In genomic region chr1:71950579-71950978, GRCh38 we compare ENCODE assay signal across 15 cellular contexts.
DNase-seq lines count a peak whose midpoint lies in the region; ATAC-seq and TF ChIP-seq lines count a peak whose summit lies in the region.
"Had no signal": no experiment of that assay in that cellular context is flagged by ENCODE, and none has a peak within 500 bp of the region (broad histone marks: within the 10 kb centered on the region; RNA-seq: fewer than 3 reads in every experiment).

No MANE protein-coding gene starts in this region.

- H3K4me3 Mint-ChIP-seq in stimulated activated memory B cell treated with anti-CD40 and anti-IgM and Interleukin-4, amounts not matched to agents 10 μg/mL and 1 μg/mL and 100 μg/mL, for 72 hours = no peak overlapping the region
- H3K4me3 Mint-ChIP-seq: CD8-positive, alpha-beta T cell had no signal

- peaks cover 8% of the 10 kb centered on the region for H3K4me1 ChIP-seq in Loucy (ENCODE audit: insufficient read depth, low read length, poor library complexity, severe bottlenecking)
- H3K4me1 ChIP-seq in mesendoderm (ENCODE audit: control insufficient read depth, low read depth, low read length) = no peaks in the 10 kb centered on the region
- H3K4me1 ChIP-seq: BE2C, Caco-2 had no signal

- H3K56ac ChIP-seq in mesendoderm (ENCODE audit: low read length) = no peak overlapping the region

- no peak overlapping the region for H3K18ac ChIP-seq in mesendoderm (ENCODE audit: low read length)

- H3F3A ChIP-seq in Loucy (ENCODE audit: low read depth) = no peaks in the 10 kb centered on the region

- no CpG with 5 or more reads among the region's 2 CpGs for WGBS in mesendoderm (ENCODE audit: extremely low coverage, insufficient coverage, low lambda C conversion rate)

- H4K20me1 ChIP-seq in Loucy (ENCODE audit: insufficient read depth, low read length, poor library complexity, severe bottlenecking) = no peaks in the 10 kb centered on the region

- no peak overlapping the region for H3K27ac ChIP-seq in mesendoderm (ENCODE audit: low read depth, low read length)
- H3K27ac ChIP-seq: C4-2B, GM23248 had no signal

- TF ChIP-seq CTCF in Loucy (conservative IDR thresholded peaks at IDR 0.05; ENCODE audit: low read length) = no peak

- H3K79me2 ChIP-seq in Loucy (ENCODE audit: insufficient read depth, low read length) (no peaks in the 10 kb centered on the region), mesendoderm (ENCODE audit: control insufficient read depth, insufficient read depth, low read length) (no peaks in the 10 kb centered on the region)

- no peaks in the 10 kb centered on the region for H3K79me1 ChIP-seq in mesendoderm (ENCODE audit: low read length)

- no peaks in the 10 kb centered on the region for H3K9me3 Mint-ChIP-seq in stimulated activated memory B cell treated with anti-CD40 and anti-IgM and Interleukin-4, amounts not matched to agents 10 μg/mL and 1 μg/mL and 100 μg/mL, for 72 hours
- H3K9me3 Mint-ChIP-seq: CD8-positive, alpha-beta T cell had no signal

- H3K27me3 ChIP-seq in Loucy (ENCODE audit: insufficient read depth, low read length, poor library complexity, severe bottlenecking) = no peaks in the 10 kb centered on the region
- no peaks in the 10 kb centered on the region for H3K27me3 ChIP-seq in mesendoderm (ENCODE audit: insufficient read depth, low read length, poor library complexity)
- H3K27me3 ChIP-seq: BE2C had no signal

- no peak overlapping the region for H3K4ac ChIP-seq in mesendoderm (ENCODE audit: low read depth, low read length)

- no peak overlapping the region for H3K4me2 ChIP-seq in Loucy (ENCODE audit: low read depth, low read length, poor library complexity, severe bottlenecking)
- no peak overlapping the region for H3K4me2 ChIP-seq in mesendoderm (ENCODE audit: low read length)

- ATAC-seq in stimulated activated memory B cell treated with anti-CD40 and anti-IgM and Interleukin-4, amounts not matched to agents 10 μg/mL and 1 μg/mL and 100 μg/mL, for 72 hours = no peak
- ATAC-seq: CD8-positive, alpha-beta T cell had no signal

- H3K4me3 ChIP-seq in Loucy (ENCODE audit: low read length, poor library complexity, severe bottlenecking) (no peak overlapping the region), mesendoderm (ENCODE audit: low read length) (no peak overlapping the region)
- H3K4me3 ChIP-seq: GM23248 had no signal

- H3K9ac ChIP-seq in Loucy (ENCODE audit: low read depth, low read length, poor library complexity, severe bottlenecking) (no peak overlapping the region), mesendoderm (ENCODE audit: low read length) (no peak overlapping the region)
- H3K9ac ChIP-seq: GM23248 had no signal

- H3K27ac Mint-ChIP-seq in stimulated activated memory B cell treated with anti-CD40 and anti-IgM and Interleukin-4, amounts not matched to agents 10 μg/mL and 1 μg/mL and 100 μg/mL, for 72 hours = no peak overlapping the region
- H3K27ac Mint-ChIP-seq: CD8-positive, alpha-beta T cell had no signal

- no peaks in the 10 kb centered on the region for H3K27me3 Mint-ChIP-seq in stimulated activated memory B cell treated with anti-CD40 and anti-IgM and Interleukin-4, amounts not matched to agents 10 μg/mL and 1 μg/mL and 100 μg/mL, for 72 hours

- no peaks in the 10 kb centered on the region for H3K9me2 ChIP-seq in Loucy (replicated peaks; ENCODE audit: low read depth, low read length)

- H2BK15ac ChIP-seq in mesendoderm (replicated peaks; ENCODE audit: low read depth) = no peak overlapping the region

- no peak overlapping the region for H2AK5ac ChIP-seq in mesendoderm (ENCODE audit: low read length)

- peaks cover 4% of the 10 kb centered on the region; the same call in 1 of the 2 replicates for H3K9me3 ChIP-seq in Loucy (ENCODE audit: insufficient read depth, low read depth, low read length)
- H3K9me3 ChIP-seq: BE2C, Caco-2 had no signal

- H3K4me1 Mint-ChIP-seq in stimulated activated memory B cell treated with anti-CD40 and anti-IgM and Interleukin-4, amounts not matched to agents 10 μg/mL and 1 μg/mL and 100 μg/mL, for 72 hours = no peaks in the 10 kb centered on the region

- H3K36me3 ChIP-seq in Loucy (ENCODE audit: insufficient read depth, low read length) (no peaks in the 10 kb centered on the region), mesendoderm (ENCODE audit: control insufficient read depth, insufficient read depth, low read length) (no peaks in the 10 kb centered on the region)
- H3K36me3 ChIP-seq: BE2C had no signal

- H2BK120ac ChIP-seq in mesendoderm (ENCODE audit: low read depth, low read length) = no peak overlapping the region

- peak; percentile 17 for DNase-seq in Ammon's horn (ENCODE audit: low spot score)
- peak; percentile 6 for DNase-seq in foreskin melanocyte
- DNase-seq in pons (ENCODE audit: low spot score) = peak; percentile 90
- DNase-seq in central memory CD4-positive, alpha-beta T cell = no peak
- DNase-seq in NCI-H748 treated with DMSO at 0.1 percent for 48 hours (lab: John Stamatoyannopoulos, UW) = no peak
- no peak for DNase-seq in mesendoderm
- DNase-seq: BE2C; Caco-2; CD8-positive, alpha-beta T cell; GM23248; H7; IMR-90 had no signal

- H2BK5ac ChIP-seq in mesendoderm (ENCODE audit: low read length) = no peak overlapping the region

- no peaks in the 10 kb centered on the region for H3K36me3 Mint-ChIP-seq in stimulated activated memory B cell treated with anti-CD40 and anti-IgM and Interleukin-4, amounts not matched to agents 10 μg/mL and 1 μg/mL and 100 μg/mL, for 72 hours
- H3K36me3 Mint-ChIP-seq: CD8-positive, alpha-beta T cell had no signal

- H4K5ac ChIP-seq in mesendoderm (ENCODE audit: low read length) = no peak overlapping the region

- peak overlapping the region; percentile 62; the same call in 1 of the 2 replicates for H2AFZ ChIP-seq in Loucy (ENCODE audit: low read length)
- H2AFZ ChIP-seq: GM23248 had no signal

- no peak overlapping the region for H4K8ac ChIP-seq in mesendoderm (ENCODE audit: low read depth, low read length)

- no peak overlapping the region for H3K23ac ChIP-seq in mesendoderm (ENCODE audit: low read length)

Comparison
In these comparisons a context has a peak if more than half of its experiments do, and no peak if none do; other contexts are left out.
1. DNase-seq: peak in Ammon's horn (single experiment), foreskin melanocyte (single experiment) and pons (single experiment); none in central memory CD4-positive, alpha-beta T cell (single experiment), NCI-H748 treated with DMSO at 0.1 percent for 48 hours (single experiment) and mesendoderm (single experiment).